In the genomic region with DNA sequence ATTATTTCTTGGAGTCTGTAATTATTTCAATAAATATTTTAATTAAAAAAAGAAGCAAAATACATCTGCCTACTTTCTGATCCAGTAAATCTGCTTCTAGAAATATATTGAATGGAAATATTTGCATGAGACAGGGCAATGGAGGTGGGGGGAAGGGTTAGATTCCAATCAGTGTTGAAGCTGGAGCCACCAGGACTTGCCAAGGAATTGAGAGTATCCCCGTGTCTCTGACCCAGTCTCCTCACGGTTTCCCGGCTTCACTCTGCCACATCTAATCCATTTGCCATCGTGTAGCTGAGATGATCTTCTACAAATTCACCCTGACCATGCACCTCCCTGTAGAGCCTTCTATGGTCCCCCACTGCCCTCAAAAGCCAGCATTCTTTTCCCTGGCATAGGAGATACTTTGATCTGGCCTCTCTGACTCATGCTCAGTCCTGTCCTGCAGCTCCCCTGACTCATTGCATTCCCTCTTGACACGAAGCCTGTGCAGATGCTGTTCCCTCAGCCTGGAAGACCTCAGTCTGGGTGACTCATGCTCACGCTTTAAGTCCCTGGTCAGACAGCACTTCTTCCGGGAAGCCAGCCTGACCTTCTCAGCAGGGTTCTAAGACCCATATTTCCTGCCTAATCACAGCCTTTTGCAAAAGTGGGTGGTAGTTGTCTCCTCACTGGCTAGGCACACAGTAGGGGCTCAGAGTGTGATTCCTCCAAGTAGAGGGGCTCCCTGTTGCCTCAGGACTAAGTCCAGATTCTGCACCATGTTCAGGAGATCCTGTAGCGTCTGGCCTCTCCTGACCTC, we compare ENCODE assay signal across 1 cellular context.
TF ChIP-seq lines count a peak whose summit lies in the region.

No MANE protein-coding gene starts in this region.

TF ChIP-seq in HEK293, 187 proteins besides CTCF, POLR2A, EP300 and RAD21 (continued from another document and continues in another):
- TF ChIP-seq, protein P1, sequence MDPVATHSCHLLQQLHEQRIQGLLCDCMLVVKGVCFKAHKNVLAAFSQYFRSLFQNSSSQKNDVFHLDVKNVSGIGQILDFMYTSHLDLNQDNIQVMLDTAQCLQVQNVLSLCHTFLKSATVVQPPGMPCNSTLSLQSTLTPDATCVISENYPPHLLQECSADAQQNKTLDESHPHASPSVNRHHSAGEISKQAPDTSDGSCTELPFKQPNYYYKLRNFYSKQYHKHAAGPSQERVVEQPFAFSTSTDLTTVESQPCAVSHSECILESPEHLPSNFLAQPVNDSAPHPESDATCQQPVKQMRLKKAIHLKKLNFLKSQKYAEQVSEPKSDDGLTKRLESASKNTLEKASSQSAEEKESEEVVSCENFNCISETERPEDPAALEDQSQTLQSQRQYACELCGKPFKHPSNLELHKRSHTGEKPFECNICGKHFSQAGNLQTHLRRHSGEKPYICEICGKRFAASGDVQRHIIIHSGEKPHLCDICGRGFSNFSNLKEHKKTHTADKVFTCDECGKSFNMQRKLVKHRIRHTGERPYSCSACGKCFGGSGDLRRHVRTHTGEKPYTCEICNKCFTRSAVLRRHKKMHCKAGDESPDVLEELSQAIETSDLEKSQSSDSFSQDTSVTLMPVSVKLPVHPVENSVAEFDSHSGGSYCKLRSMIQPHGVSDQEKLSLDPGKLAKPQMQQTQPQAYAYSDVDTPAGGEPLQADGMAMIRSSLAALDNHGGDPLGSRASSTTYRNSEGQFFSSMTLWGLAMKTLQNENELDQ (tag by site-specific recombination; IDR thresholded peaks at IDR 0.05; ENCODE audit: low read depth), result no peak
- TF ChIP-seq ZNF677 (tag by site-specific recombination; IDR thresholded peaks at IDR 0.05) (no peak), ZNF701 (tag by site-specific recombination; IDR thresholded peaks at IDR 0.05) (no peak), KLF9 (tag by site-specific recombination; IDR thresholded peaks at IDR 0.05; ENCODE audit: low read depth) (no peak), MEIS1 (CRISPR knock-in tag; IDR thresholded peaks at IDR 0.05; ENCODE audit: borderline replicate concordance) (no peak), ZNF223 (tag by site-specific recombination; IDR thresholded peaks at IDR 0.05) (no peak), OVOL3 (tag by site-specific recombination; IDR thresholded peaks at IDR 0.05) (no peak), ZNF366 (tag by site-specific recombination; conservative IDR thresholded peaks at IDR 0.05) (peak; percentile 46; the same call in 1 of the 2 replicates), ZNF639 (tag by site-specific recombination; IDR thresholded peaks at IDR 0.05) (peak; percentile 89), ZNF423 (tag by site-specific recombination; IDR thresholded peaks at IDR 0.05) (no peak), ZNF280D (tag by site-specific recombination; IDR thresholded peaks at IDR 0.05) (peak; percentile 95), EGR2 (tag by site-specific recombination; IDR thresholded peaks at IDR 0.05; ENCODE audit: low read depth) (no peak), TRIM28 (IDR thresholded peaks at IDR 0.05; ENCODE audit: borderline replicate concordance, low read length) (0 out of 2 replicates have a peak, but pooled peaks have one; percentile 51), ZNF488 (tag by site-specific recombination; IDR thresholded peaks at IDR 0.05) (no peak), ZNF660 (tag by site-specific recombination; IDR thresholded peaks at IDR 0.05) (no peak), ZNF138 (tag by site-specific recombination; IDR thresholded peaks at IDR 0.05; ENCODE audit: borderline replicate concordance) (no peak), ZNF529 (tag by site-specific recombination; IDR thresholded peaks at IDR 0.05; ENCODE audit: insufficient replicate concordance) (no peak), ZNF354C (tag by site-specific recombination; IDR thresholded peaks at IDR 0.05; ENCODE audit: borderline replicate concordance, low read depth) (no peak), ZNF174 (tag by site-specific recombination; IDR thresholded peaks at IDR 0.05) (no peak), SCRT1 (tag by site-specific recombination; IDR thresholded peaks at IDR 0.05; ENCODE audit: borderline replicate concordance) (no peak), ZNF211 (tag by site-specific recombination; IDR thresholded peaks at IDR 0.05; ENCODE audit: low read depth) (no peak), SETDB1 (IDR thresholded peaks at IDR 0.05; ENCODE audit: insufficient read length, low read length) (peak; percentile 79), ZEB2 (tag by site-specific recombination; IDR thresholded peaks at IDR 0.05) (peak; percentile 55; the same call in 1 of the 2 replicates), ZNF335 (tag by site-specific recombination; conservative IDR thresholded peaks at IDR 0.05) (0 out of 2 replicates have a peak, but pooled peaks have one; percentile 29), ZNF391 (tag by site-specific recombination; IDR thresholded peaks at IDR 0.05; ENCODE audit: borderline replicate concordance, low read depth) (0 out of 2 replicates have a peak, but pooled peaks have one; percentile 41), TCF7L2 (IDR thresholded peaks at IDR 0.05; ENCODE audit: borderline replicate concordance, low read depth, low read length) (no peak), SCRT2 (tag by site-specific recombination; IDR thresholded peaks at IDR 0.05) (no peak), PRDM1 (tag by site-specific recombination; IDR thresholded peaks at IDR 0.05) (no peak), REST (tag by site-specific recombination; IDR thresholded peaks at IDR 0.05) (no peak), ZNF10 (tag by site-specific recombination; IDR thresholded peaks at IDR 0.05) (no peak), ZNF350 (tag by site-specific recombination; IDR thresholded peaks at IDR 0.05) (no peak), PRDM10 (tag by site-specific recombination; IDR thresholded peaks at IDR 0.05) (0 out of 2 replicates have a peak, but pooled peaks have one; percentile 9), SP7 (tag by site-specific recombination; IDR thresholded peaks at IDR 0.05) (peak; percentile 92), ZNF658 (tag by site-specific recombination; IDR thresholded peaks at IDR 0.05) (no peak), ZNF626 (tag by site-specific recombination; IDR thresholded peaks at IDR 0.05) (no peak), ZBTB7A (tag by site-specific recombination; IDR thresholded peaks at IDR 0.05; ENCODE audit: low read depth) (no peak)
- TF ChIP-seq, protein P2, sequence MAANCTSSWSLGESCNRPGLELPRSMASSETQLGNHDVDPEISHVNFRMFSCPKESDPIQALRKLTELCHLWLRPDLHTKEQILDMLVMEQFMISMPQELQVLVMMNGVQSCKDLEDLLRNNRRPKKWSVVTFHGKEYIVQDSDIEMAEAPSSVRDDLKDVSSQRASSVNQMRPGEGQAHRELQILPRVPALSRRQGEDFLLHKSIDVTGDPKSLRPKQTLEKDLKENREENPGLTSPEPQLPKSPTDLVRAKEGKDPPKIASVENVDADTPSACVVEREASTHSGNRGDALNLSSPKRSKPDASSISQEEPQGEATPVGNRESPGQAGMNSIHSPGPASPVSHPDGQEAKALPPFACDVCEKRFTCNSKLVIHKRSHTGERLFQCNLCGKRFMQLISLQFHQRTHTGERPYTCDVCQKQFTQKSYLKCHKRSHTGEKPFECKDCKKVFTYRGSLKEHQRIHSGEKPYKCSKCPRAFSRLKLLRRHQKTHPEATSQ (tag by site-specific recombination; IDR thresholded peaks at IDR 0.05), result 0 out of 2 replicates have a peak, but pooled peaks have one; percentile 82
- TF ChIP-seq, protein P3, sequence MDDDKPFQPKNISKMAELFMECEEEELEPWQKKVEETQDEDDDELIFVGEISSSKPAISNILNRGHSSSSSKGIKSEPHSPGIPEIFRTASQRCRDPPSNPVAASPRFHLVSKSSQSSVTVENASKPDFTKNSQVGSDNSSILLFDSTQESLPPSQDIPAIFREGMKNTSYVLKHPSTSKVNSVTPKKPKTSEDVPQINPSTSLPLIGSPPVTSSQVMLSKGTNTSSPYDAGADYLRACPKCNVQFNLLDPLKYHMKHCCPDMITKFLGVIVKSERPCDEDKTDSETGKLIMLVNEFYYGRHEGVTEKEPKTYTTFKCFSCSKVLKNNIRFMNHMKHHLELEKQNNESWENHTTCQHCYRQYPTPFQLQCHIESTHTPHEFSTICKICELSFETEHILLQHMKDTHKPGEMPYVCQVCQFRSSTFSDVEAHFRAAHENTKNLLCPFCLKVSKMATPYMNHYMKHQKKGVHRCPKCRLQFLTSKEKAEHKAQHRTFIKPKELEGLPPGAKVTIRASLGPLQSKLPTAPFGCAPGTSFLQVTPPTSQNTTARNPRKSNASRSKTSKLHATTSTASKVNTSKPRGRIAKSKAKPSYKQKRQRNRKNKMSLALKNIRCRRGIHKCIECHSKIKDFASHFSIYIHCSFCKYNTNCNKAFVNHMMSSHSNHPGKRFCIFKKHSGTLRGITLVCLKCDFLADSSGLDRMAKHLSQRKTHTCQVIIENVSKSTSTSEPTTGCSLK (tag by site-specific recombination; IDR thresholded peaks at IDR 0.05), result no peak
